Comparison of ENCODE assay signal across 20 cellular contexts in genomic region chr9:27182421-27182820, GRCh38.
DNase-seq lines count a peak whose midpoint lies in the region; ATAC-seq, FAIRE-seq and TF ChIP-seq lines count a peak whose summit lies in the region.
"Had no signal": no experiment of that assay in that cellular context is flagged by ENCODE, and none has a peak within 500 bp of the region (broad histone marks: within the 10 kb centered on the region; RNA-seq: fewer than 3 reads in every experiment).

No MANE protein-coding gene starts in this region.

- no peak overlapping the region for H2AFZ ChIP-seq in IMR-90 (replicated peaks; ENCODE audit: low read length, poor library complexity)
- H2AFZ ChIP-seq in keratinocyte (ENCODE audit: control insufficient read depth, low read length): peak overlapping the region; percentile 64
- H2AFZ ChIP-seq: GM23248 had no signal

- no CpG with 5 or more reads among the region's 3 CpGs for WGBS in IMR-90 (ENCODE audit: extremely low coverage in 2 of 2, insufficient read length in 1 of 2), 2 experiments

- H2BK5ac ChIP-seq in IMR-90 (ENCODE audit: low read depth, low read length, poor library complexity, severe bottlenecking): peak overlapping the region; percentile 27

- H3K56ac ChIP-seq in IMR-90 (ENCODE audit: extremely low read depth, insufficient read depth, low read length): no peak overlapping the region

- H3K9me1 ChIP-seq in IMR-90 (ENCODE audit: insufficient read depth, low read length) (peaks cover 8% of the 10 kb centered on the region), keratinocyte (ENCODE audit: control insufficient read depth, extremely low read depth, insufficient read depth, low read length) (no peaks in the 10 kb centered on the region)

- H2BK20ac ChIP-seq in IMR-90 (ENCODE audit: low read depth, low read length): peak overlapping the region; percentile 85; the same call in 1 of the 2 replicates

- TF ChIP-seq CTCF in HFFc6 (IDR thresholded peaks at IDR 0.05) (no peak), IMR-90 (conservative IDR thresholded peaks at IDR 0.05; ENCODE audit: low read depth, low read length) (no peak), endothelial cell (IDR thresholded peaks at IDR 0.05; ENCODE audit: unreplicated experiment) (no peak), keratinocyte (optimal IDR thresholded peaks at IDR 0.05 in 1 of 3, IDR thresholded peaks at IDR 0.05 in 1 of 3, conservative IDR thresholded peaks at IDR 0.05 in 1 of 3; ENCODE audit: extremely low read depth in 1 of 3, insufficient read depth in 2 of 3, low read length in 3 of 3) (no peak)
- TF ChIP-seq CTCF in CD8-positive, alpha-beta T cell (IDR thresholded peaks at IDR 0.05): no peak

- peaks cover 16% of the 10 kb centered on the region for H3K36me3 ChIP-seq in IMR-90 (ENCODE audit: control insufficient read depth, insufficient read depth, low read length)
- no peaks in the 10 kb centered on the region for H3K36me3 ChIP-seq in keratinocyte (ENCODE audit: control insufficient read depth in 2 of 2, extremely low read depth in 1 of 2, insufficient read depth in 2 of 2, low read length in 2 of 2)
- no peaks in the 10 kb centered on the region for H3K36me3 ChIP-seq in CD8-positive, alpha-beta T cell (ENCODE audit: insufficient read depth, low read length)
- H3K36me3 ChIP-seq: BE2C, HAP-1 had no signal

- CTCF ChIA-PET in IMR-90 (lab: Yijun Ruan, JAX): no interaction called here
- CTCF ChIA-PET in CD8-positive, alpha-beta T cell (lab: Charles Lee): no interaction called here

- dilution Hi-C loops in IMR-90 (cut with HindIII; ENCODE audit: low sequenced_read_pairs, unreplicated experiment): no loop called here
- dilution Hi-C loops in keratinocyte (cut with MboI; ENCODE audit: extremely low pct_ligation_motif_present, low sequenced_read_pairs): no loop called here

- H3K27ac ChIP-seq in IMR-90 (ENCODE audit: insufficient read depth, low read length) (no peak overlapping the region), keratinocyte (ENCODE audit: control insufficient read depth, insufficient read depth, low read length) (peak overlapping the region; percentile 79)
- H3K27ac ChIP-seq in CD8-positive, alpha-beta T cell (ENCODE audit: low read depth, low read length): no peak overlapping the region
- H3K27ac ChIP-seq: GM23248, HL-60 had no signal

- no peaks in the 10 kb centered on the region; the same call in 1 of the 2 replicates for H3K9me3 ChIP-seq in IMR-90 (ENCODE audit: control insufficient read depth, insufficient read depth, low read length)
- peaks cover 3% of the 10 kb centered on the region for H3K9me3 ChIP-seq in keratinocyte (ENCODE audit: control insufficient read depth, low read depth, low read length)
- no peaks in the 10 kb centered on the region for H3K9me3 ChIP-seq in CD8-positive, alpha-beta T cell (ENCODE audit: low read length)
- H3K9me3 ChIP-seq: BE2C, Caco-2, HAP-1 had no signal

- H3K27me3 Mint-ChIP-seq in HFFc6 (ENCODE audit: insufficient read depth) (peaks cover 1% of the 10 kb centered on the region; the same call in 1 of the 2 replicates), endothelial cell (ENCODE audit: unreplicated experiment) (no peaks in the 10 kb centered on the region)
- peaks cover 9% of the 10 kb centered on the region for H3K27me3 Mint-ChIP-seq in activated T-cell treated with anti-CD3 and anti-CD28 coated beads, Interleukin-2, amount 50 U/mL, for 24 hours
- H3K27me3 Mint-ChIP-seq in CD8-positive, alpha-beta T cell (ENCODE audit: low read depth): peaks cover 11% of the 10 kb centered on the region
- H3K27me3 Mint-ChIP-seq: CD4-positive, CD25-positive, alpha-beta regulatory T cell had no signal

- no peak overlapping the region for H3K4me2 ChIP-seq in IMR-90 (ENCODE audit: low read depth, low read length)
- H3K4me2 ChIP-seq in keratinocyte (ENCODE audit: control insufficient read depth, extremely low read depth, insufficient read depth, low read depth, low read length): peak overlapping the region; percentile 58

- no peak overlapping the region for H3K14ac ChIP-seq in IMR-90 (replicated peaks; ENCODE audit: low read depth, low read length)

- DNase-seq in HFFc6: no peak
- no peak for DNase-seq in IMR-90
- no peak for DNase-seq in endothelial cell (ENCODE audit: low spot score)
- DNase-seq in keratinocyte (ENCODE audit: low read depth, low spot score): no peak
- no peak for DNase-seq in activated T-cell treated with anti-CD3 and anti-CD28 coated beads, Interleukin-2, amount 50 U/mL, for 24 hours
- no peak for DNase-seq in activated naive CD4-positive, alpha-beta T cell treated with anti-CD3 and anti-CD28 coated beads, Interleukin-2, amount 50 U/mL, for 72 hours (ENCODE audit: low spot score in 2 of 2)
- DNase-seq in CD8-positive, alpha-beta T cell: no peak
- no peak for DNase-seq in NCI-H2029 (lab: John Stamatoyannopoulos, UW)
- DNase-seq: BE2C; C1 segment of cervical spinal cord; Caco-2; CD4-positive, CD25-positive, alpha-beta regulatory T cell; GM23248 had no signal

- H4K20me1 ChIP-seq in IMR-90 (ENCODE audit: insufficient read depth, low read length) (no peaks in the 10 kb centered on the region), keratinocyte (ENCODE audit: control insufficient read depth, extremely low read depth, insufficient read depth, low read length) (no peaks in the 10 kb centered on the region)

- no peak for ATAC-seq in IMR-90 (ENCODE audit: low read depth)
- ATAC-seq in activated naive CD4-positive, alpha-beta T cell treated with anti-CD3 and anti-CD28 coated beads, Interleukin-2, amount 50 U/mL, for 72 hours: no peak
- ATAC-seq in CD8-positive, alpha-beta T cell: no peak

- POLR2A ChIA-PET in IMR-90 (lab: Charles Lee; ENCODE audit: unreplicated experiment): no interaction called here
- POLR2A ChIA-PET in CD8-positive, alpha-beta T cell (lab: Charles Lee): no interaction called here

- H3K23ac ChIP-seq in IMR-90 (ENCODE audit: low read depth, low read length): no peak overlapping the region

- peak overlapping the region; percentile 15; the same call in 2 of the 3 replicates for H2BK15ac ChIP-seq in IMR-90 (ENCODE audit: low read depth, low read length)

- no peak overlapping the region for H2AK9ac ChIP-seq in IMR-90 (replicated peaks; ENCODE audit: low read depth, low read length, poor library complexity)

- H3K27ac Mint-ChIP-seq in HFFc6: peak overlapping the region; percentile 40; the same call in 1 of the 2 replicates
- H3K27ac Mint-ChIP-seq in endothelial cell (ENCODE audit: unreplicated experiment): peak overlapping the region; percentile 58
- H3K27ac Mint-ChIP-seq in activated T-cell treated with anti-CD3 and anti-CD28 coated beads, Interleukin-2, amount 50 U/mL, for 24 hours: no peak overlapping the region
- no peak overlapping the region for H3K27ac Mint-ChIP-seq in activated naive CD4-positive, alpha-beta T cell treated with anti-CD3 and anti-CD28 coated beads, Interleukin-2, amount 50 U/mL, for 72 hours
- no peak overlapping the region for H3K27ac Mint-ChIP-seq in CD8-positive, alpha-beta T cell
- H3K27ac Mint-ChIP-seq: CD4-positive, CD25-positive, alpha-beta regulatory T cell had no signal

- TF ChIP-seq POLR2A in IMR-90 (IDR thresholded peaks at IDR 0.05; ENCODE audit: low read depth, low read length): no peak

- peak overlapping the region; percentile 52; the same call in 1 of the 2 replicates for H3K18ac ChIP-seq in IMR-90 (ENCODE audit: low read depth, low read length)

- peak overlapping the region in 1 of 2 experiments; percentile 62; a peak in 2 of 4 replicates for H4K8ac ChIP-seq in IMR-90 (ENCODE audit: low read depth in 2 of 2, low read length in 2 of 2)

- 0 out of 2 replicates have a peak overlapping the region, but pooled peaks have one; percentile 11 for H2AK5ac ChIP-seq in IMR-90 (ENCODE audit: low read depth, low read length)

- intact Hi-C loops in IMR-90 (cut with micrococcal nuclease): loop anchor here (5.0 to 10.0 kb wide), 2 partner anchors 55 to 238 kb away; partner anchors contain the start of gene PLAA
- intact Hi-C loops in CD8-positive, alpha-beta T cell (cut with DNase I, micrococcal nuclease): no loop called here

- H4K91ac ChIP-seq in IMR-90 (ENCODE audit: insufficient read depth, low read depth, low read length): peak overlapping the region; percentile 50

- H3K4me1 ChIP-seq in IMR-90 (ENCODE audit: control insufficient read depth, insufficient read depth, low read length) (peaks cover 20% of the 10 kb centered on the region), keratinocyte (ENCODE audit: control insufficient read depth, extremely low read depth, insufficient read depth, low read length) (peaks cover 44% of the 10 kb centered on the region)
- H3K4me1 ChIP-seq in CD8-positive, alpha-beta T cell (ENCODE audit: insufficient read depth, low read length): no peaks in the 10 kb centered on the region
- H3K4me1 ChIP-seq: BE2C, Caco-2 had no signal

- H3K9ac ChIP-seq in IMR-90 (ENCODE audit: low read depth, low read length) (no peak overlapping the region), keratinocyte (ENCODE audit: control insufficient read depth, extremely low read depth, insufficient read depth, low read length) (no peak overlapping the region)
- H3K9ac ChIP-seq: GM23248 had no signal

- H3K4me3 ChIP-seq in IMR-90 (ENCODE audit: insufficient read depth, low read depth, low read length): no peak overlapping the region
- no peak overlapping the region for H3K4me3 ChIP-seq in keratinocyte (ENCODE audit: control insufficient read depth in 2 of 3, extremely low read depth in 1 of 3, insufficient read depth in 2 of 3, low read depth in 1 of 3, low read length in 3 of 3)
- H3K4me3 ChIP-seq in CD8-positive, alpha-beta T cell (ENCODE audit: low read depth, low read length): no peak overlapping the region
- H3K4me3 ChIP-seq: GM23248, HAP-1 had no signal

- H3K27me3 ChIP-seq in IMR-90 (ENCODE audit: control insufficient read depth, insufficient read depth, low read length) (no peaks in the 10 kb centered on the region), keratinocyte (ENCODE audit: control insufficient read depth, extremely low read depth, insufficient read depth, low read length) (no peaks in the 10 kb centered on the region)
- H3K27me3 ChIP-seq in CD8-positive, alpha-beta T cell (ENCODE audit: insufficient read depth, low read length): no peaks in the 10 kb centered on the region
- H3K27me3 ChIP-seq: BE2C had no signal

- peak; percentile 66 for FAIRE-seq in keratinocyte (lab: Jason Lieb, UNC)
- FAIRE-seq: A204.1, D721Med, G401.6, GM12891, GM19239 had no signal

- no peaks in the 10 kb centered on the region for H3K79me2 ChIP-seq in keratinocyte (ENCODE audit: control insufficient read depth, insufficient read depth, low read length)

- H3K4me3 Mint-ChIP-seq in HFFc6: no peak overlapping the region
- no peak overlapping the region for H3K4me3 Mint-ChIP-seq in endothelial cell (ENCODE audit: unreplicated experiment)
- no peak overlapping the region for H3K4me3 Mint-ChIP-seq in activated T-cell treated with anti-CD3 and anti-CD28 coated beads, Interleukin-2, amount 50 U/mL, for 24 hours
- H3K4me3 Mint-ChIP-seq in CD8-positive, alpha-beta T cell: no peak overlapping the region
- H3K4me3 Mint-ChIP-seq: CD4-positive, CD25-positive, alpha-beta regulatory T cell had no signal

- H3K4ac ChIP-seq in IMR-90 (ENCODE audit: low read depth, low read length): no peak overlapping the region

- in situ Hi-C loops in IMR-90 (cut with MboI; ENCODE audit: low sequenced_read_pairs): no loop called here

- peaks cover 9% of the 10 kb centered on the region for H3K9me3 Mint-ChIP-seq in HFFc6
- H3K9me3 Mint-ChIP-seq in endothelial cell (ENCODE audit: unreplicated experiment): no peaks in the 10 kb centered on the region
- peaks cover 13% of the 10 kb centered on the region for H3K9me3 Mint-ChIP-seq in activated T-cell treated with anti-CD3 and anti-CD28 coated beads, Interleukin-2, amount 50 U/mL, for 24 hours
- H3K9me3 Mint-ChIP-seq in activated naive CD4-positive, alpha-beta T cell treated with anti-CD3 and anti-CD28 coated beads, Interleukin-2, amount 50 U/mL, for 72 hours: peaks cover 0 to 4% of the 10 kb centered on the region in 2 donors
- peaks cover 7% of the 10 kb centered on the region for H3K9me3 Mint-ChIP-seq in CD8-positive, alpha-beta T cell

- H3K36me3 Mint-ChIP-seq in HFFc6 (ENCODE audit: low read depth) (peaks cover 16% of the 10 kb centered on the region), endothelial cell (ENCODE audit: low read depth, unreplicated experiment) (peaks cover 72% of the 10 kb centered on the region)
- no peaks in the 10 kb centered on the region for H3K36me3 Mint-ChIP-seq in activated T-cell treated with anti-CD3 and anti-CD28 coated beads, Interleukin-2, amount 50 U/mL, for 24 hours (ENCODE audit: low read depth)
- H3K36me3 Mint-ChIP-seq in activated naive CD4-positive, alpha-beta T cell treated with anti-CD3 and anti-CD28 coated beads, Interleukin-2, amount 50 U/mL, for 72 hours: no peaks in the 10 kb centered on the region
- no peaks in the 10 kb centered on the region for H3K36me3 Mint-ChIP-seq in CD8-positive, alpha-beta T cell
- H3K36me3 Mint-ChIP-seq: CD4-positive, CD25-positive, alpha-beta regulatory T cell had no signal

- TF ChIP-seq RAD21 in IMR-90 (IDR thresholded peaks at IDR 0.05; ENCODE audit: low read length): no peak

- no peak overlapping the region; the same call in 1 of the 2 replicates for H4K5ac ChIP-seq in IMR-90 (ENCODE audit: low read depth, low read length)

- H2BK120ac ChIP-seq in IMR-90 (ENCODE audit: low read depth, low read length): peak overlapping the region; percentile 88; the same call in 1 of the 2 replicates

- BruUV-seq in IMR-90 (replicated peaks; lab: Mats Ljungman, UMichigan): no TSS peak

- H3K4me1 Mint-ChIP-seq in HFFc6 (ENCODE audit: low read depth): peaks cover 68% of the 10 kb centered on the region
- peaks cover 29% of the 10 kb centered on the region for H3K4me1 Mint-ChIP-seq in endothelial cell (ENCODE audit: unreplicated experiment)
- H3K4me1 Mint-ChIP-seq in activated T-cell treated with anti-CD3 and anti-CD28 coated beads, Interleukin-2, amount 50 U/mL, for 24 hours (ENCODE audit: low read depth): no peaks in the 10 kb centered on the region
- H3K4me1 Mint-ChIP-seq in CD8-positive, alpha-beta T cell (ENCODE audit: low read depth): no peaks in the 10 kb centered on the region
- H3K4me1 Mint-ChIP-seq: CD4-positive, CD25-positive, alpha-beta regulatory T cell had no signal

- H3K79me1 ChIP-seq in IMR-90 (ENCODE audit: low read depth in 1 of 2, low read length in 2 of 2): peaks cover 3 to 10% of the 10 kb centered on the region in 2 experiments; a peak in 2 of 4 replicates

Comparison
In these comparisons a context has a peak if more than half of its experiments do, and no peak if none do; other contexts are left out.
1. H3K27ac Mint-ChIP-seq: peak in HFFc6 (single experiment) and endothelial cell (single experiment); none in activated T-cell treated with anti-CD3 and anti-CD28 coated beads, Interleukin-2, amount 50 U/mL, for 24 hours (single experiment), activated naive CD4-positive, alpha-beta T cell treated with anti-CD3 and anti-CD28 coated beads, Interleukin-2, amount 50 U/mL, for 72 hours (0 of 2) and CD8-positive, alpha-beta T cell (single experiment).